8 cellular contexts compared by ENCODE assay signal in the genomic region with DNA sequence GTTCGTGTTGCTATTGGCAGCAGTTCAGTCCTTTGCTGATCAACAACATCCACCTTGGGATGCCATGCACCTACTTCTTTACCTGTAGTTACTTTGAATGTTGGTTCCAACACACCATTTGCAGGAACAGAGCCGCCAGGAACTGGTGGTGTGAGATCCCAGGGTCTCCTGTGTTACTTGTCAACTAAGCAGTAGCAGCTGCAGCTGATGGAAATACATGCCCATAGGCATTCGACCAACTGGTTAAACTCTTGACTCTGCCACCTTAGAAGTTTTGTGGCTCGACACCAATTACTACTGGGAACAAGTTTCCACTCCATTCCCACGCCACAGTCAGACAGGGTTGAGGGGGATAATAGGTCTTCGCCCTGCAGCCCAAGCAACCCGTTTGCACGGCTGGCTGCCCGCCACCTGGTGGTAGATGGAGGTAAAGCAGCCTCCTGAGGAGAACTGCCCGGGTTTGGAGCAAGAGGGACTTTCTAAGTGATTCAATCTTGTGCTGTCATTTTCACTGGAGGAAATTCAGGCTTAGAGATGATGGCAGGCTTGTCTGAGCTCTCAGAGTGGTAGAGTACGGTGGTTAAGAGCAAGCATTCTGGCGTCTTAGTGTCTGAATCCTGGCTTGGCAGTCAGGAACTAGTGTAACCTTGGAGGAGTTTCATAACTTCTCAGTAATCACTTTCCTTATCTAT.
DNase-seq lines count a peak whose midpoint lies in the region; ATAC-seq lines count a peak whose summit lies in the region.

No MANE protein-coding gene starts in this region.

- ATAC-seq in HG02642 (IDR thresholded peaks at IDR 0.05; ENCODE audit: poor library complexity, unreplicated experiment): peak; percentile 64

- DNase-seq in NCI-H1417 (lab: John Stamatoyannopoulos, UW): peak; percentile 35 to 73 (median 61)
- DNase-seq in NCI-H1417 treated with DMSO at 0.1 percent for 48 hours (lab: John Stamatoyannopoulos, UW): no peak
- DNase-seq in NCI-H2171 (lab: John Stamatoyannopoulos, UW): peak; percentile 0
- DNase-seq in activated CD4-positive, alpha-beta T cell treated with anti-CD3 and anti-CD28 coated beads for 48 hours: peak; percentile 91
- DNase-seq in cerebellar cortex (ENCODE audit: low spot score): peak; percentile 70
- DNase-seq in left kidney (ENCODE audit: low read depth, low spot score): peak; percentile 88
- peak; percentile 78 to 84 for DNase-seq in stimulated activated CD4-positive, alpha-beta T cell treated with anti-CD3 and anti-CD28 coated beads, Interleukin-4, amount 100 ng/mL, for 4 hours
